24 cellular contexts compared by ENCODE assay signal in the genomic region with DNA sequence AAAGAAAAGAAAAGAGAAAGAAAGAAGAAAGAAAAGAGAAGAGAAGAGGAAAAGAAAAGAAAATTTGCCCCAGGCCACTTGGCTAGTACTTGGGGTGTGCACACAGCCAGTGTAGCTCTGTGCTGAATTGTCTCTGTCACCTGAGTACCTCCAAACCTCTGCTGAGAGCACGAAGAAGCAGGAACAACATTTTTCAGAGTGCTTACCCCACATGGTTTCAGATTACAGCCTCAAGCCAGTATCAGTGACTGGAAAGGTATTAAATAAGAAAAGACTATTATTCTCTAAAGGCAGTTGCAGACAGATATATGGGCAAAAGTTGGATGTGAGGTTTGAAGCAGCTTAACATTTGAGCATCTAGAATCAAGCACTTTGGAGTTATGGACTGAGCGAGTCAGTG.
DNase-seq lines count a peak whose midpoint lies in the region; ATAC-seq, FAIRE-seq and TF ChIP-seq lines count a peak whose summit lies in the region.
"Had no signal": no experiment of that assay in that cellular context is flagged by ENCODE, and none has a peak within 500 bp of the region (broad histone marks: within the 10 kb centered on the region; RNA-seq: fewer than 3 reads in every experiment).

No MANE protein-coding gene starts in this region.

- FAIRE-seq in astrocyte (lab: Jason Lieb, UNC) (no peak), small intestine (lab: Jason Lieb, UNC) (no peak)
- FAIRE-seq: colon had no signal

- DNase-seq in NCI-H2107 treated with DMSO at 0.1 percent for 48 hours (lab: John Stamatoyannopoulos, UW; ENCODE audit: unreplicated experiment), result peak; percentile 61
- DNase-seq in NCI-H2107 (lab: John Stamatoyannopoulos, UW), result no peak
- no peak for DNase-seq in astrocyte (ENCODE audit: low read depth)
- DNase-seq in iris pigment epithelial cell (ENCODE audit: low read depth), result peak; percentile 52
- no peak for DNase-seq in small intestine
- DNase-seq in CD8-positive, alpha-beta T cell, result no peak
- no peak for DNase-seq in COR-L47 (lab: John Stamatoyannopoulos, UW)
- DNase-seq: activated CD4-positive, alpha-beta T cell treated with anti-CD3 and anti-CD28 coated beads, Interleukin-2, amount 10 ng/mL, durations not matched to agents 7 days and 5 days; CD8-positive, alpha-beta memory T cell; DMS53; effector memory CD8-positive, alpha-beta T cell; H9; naive thymus-derived CD8-positive, alpha-beta T cell; NCI-H1694 treated with DMSO at 0.1 percent for 48 hours; NCI-H446 treated with DMSO at 0.1 percent for 48 hours; NK-92 treated with Interleukin-12 subunit alpha and Interleukin-12 subunit beta, amount 100 ng/mL, for 24 hours; Peyer's patch had no signal

- no peak for ATAC-seq in HG02623 (IDR thresholded peaks at IDR 0.05; ENCODE audit: unreplicated experiment)
- ATAC-seq in CD8-positive, alpha-beta T cell, result no peak
- ATAC-seq: effector memory CD8-positive, alpha-beta T cell; left lobe of liver; naive thymus-derived CD8-positive, alpha-beta T cell had no signal

- TF ChIP-seq CTCF in astrocyte (IDR thresholded peaks at IDR 0.05; ENCODE audit: insufficient read depth, low read depth, low read length), result no peak
- no peak for TF ChIP-seq CTCF in CD8-positive, alpha-beta T cell (IDR thresholded peaks at IDR 0.05)

- intact Hi-C loops in CD8-positive, alpha-beta T cell (cut with DNase I, micrococcal nuclease), result no loop called here

- peaks cover 36% of the 10 kb centered on the region for H3K4me1 Mint-ChIP-seq in astrocyte (ENCODE audit: low read depth, unreplicated experiment)
- no peaks in the 10 kb centered on the region for H3K4me1 Mint-ChIP-seq in CD8-positive, alpha-beta T cell (ENCODE audit: low read depth)
- H3K4me1 Mint-ChIP-seq: activated CD4-positive, alpha-beta T cell treated with anti-CD3 and anti-CD28 coated beads, Interleukin-2, amount 10 ng/mL, durations not matched to agents 7 days and 5 days; CD8-positive, alpha-beta memory T cell; naive thymus-derived CD8-positive, alpha-beta T cell had no signal

- H3K27me3 ChIP-seq in astrocyte (ENCODE audit: insufficient read depth, low read length) (peaks cover 5% of the 10 kb centered on the region), small intestine (ENCODE audit: control insufficient read depth in 2 of 2, insufficient read depth in 2 of 2, low read length in 2 of 2) (no peaks in the 10 kb centered on the region)
- no peaks in the 10 kb centered on the region for H3K27me3 ChIP-seq in CD8-positive, alpha-beta T cell (ENCODE audit: insufficient read depth, low read length)
- H3K27me3 ChIP-seq: Peyer's patch had no signal

- H3K4me3 ChIP-seq in astrocyte (ENCODE audit: insufficient read depth, low read depth, low read length), result no peak overlapping the region
- no peak overlapping the region for H3K4me3 ChIP-seq in small intestine (ENCODE audit: low read depth in 1 of 2, low read length in 2 of 2)
- no peak overlapping the region for H3K4me3 ChIP-seq in CD8-positive, alpha-beta T cell (ENCODE audit: low read depth, low read length)
- H3K4me3 ChIP-seq: Peyer's patch, thoracic aorta had no signal

- no peaks in the 10 kb centered on the region for H3K36me3 Mint-ChIP-seq in astrocyte (ENCODE audit: low read depth, unreplicated experiment)
- H3K36me3 Mint-ChIP-seq in CD8-positive, alpha-beta T cell, result no peaks in the 10 kb centered on the region
- H3K36me3 Mint-ChIP-seq: mesothelial cell of epicardium had no signal

- H4K20me1 ChIP-seq in astrocyte (ENCODE audit: insufficient read depth, low read length), result no peaks in the 10 kb centered on the region

- no peak overlapping the region for H3K9ac ChIP-seq in astrocyte (ENCODE audit: low read length)

- H3K27me3 Mint-ChIP-seq in astrocyte (ENCODE audit: low read depth, unreplicated experiment), result no peaks in the 10 kb centered on the region
- H3K27me3 Mint-ChIP-seq in CD8-positive, alpha-beta T cell (ENCODE audit: low read depth), result no peaks in the 10 kb centered on the region
- H3K27me3 Mint-ChIP-seq: activated CD4-positive, alpha-beta T cell treated with anti-CD3 and anti-CD28 coated beads, Interleukin-2, amount 10 ng/mL, durations not matched to agents 7 days and 5 days; CD8-positive, alpha-beta memory T cell; effector memory CD8-positive, alpha-beta T cell; naive thymus-derived CD8-positive, alpha-beta T cell had no signal

- POLR2A ChIA-PET in CD8-positive, alpha-beta T cell (lab: Charles Lee), result interaction anchor here (0.9 kb wide), 1 partner anchor 55 kb away, joined by 3 read pairs; no protein-coding TSS in a partner anchor

- H3K4me1 ChIP-seq in astrocyte (ENCODE audit: insufficient read depth, low read length) (peaks cover 15% of the 10 kb centered on the region), small intestine (ENCODE audit: control insufficient read depth in 2 of 2, insufficient read depth in 1 of 2, low read depth in 1 of 2, low read length in 1 of 2) (no peaks in the 10 kb centered on the region)
- H3K4me1 ChIP-seq in CD8-positive, alpha-beta T cell (ENCODE audit: insufficient read depth, low read length), result no peaks in the 10 kb centered on the region
- H3K4me1 ChIP-seq: Peyer's patch had no signal

- no peaks in the 10 kb centered on the region for H3K9me3 Mint-ChIP-seq in astrocyte (ENCODE audit: unreplicated experiment)
- peaks cover 4% of the 10 kb centered on the region for H3K9me3 Mint-ChIP-seq in CD8-positive, alpha-beta T cell
- H3K9me3 Mint-ChIP-seq: effector memory CD8-positive, alpha-beta T cell had no signal

- peak overlapping the region; percentile 82 for H3K27ac Mint-ChIP-seq in astrocyte (ENCODE audit: unreplicated experiment)
- no peak overlapping the region for H3K27ac Mint-ChIP-seq in CD8-positive, alpha-beta T cell
- H3K27ac Mint-ChIP-seq: activated CD4-positive, alpha-beta T cell treated with anti-CD3 and anti-CD28 coated beads, Interleukin-2, amount 10 ng/mL, durations not matched to agents 7 days and 5 days; effector memory CD8-positive, alpha-beta T cell; mesothelial cell of epicardium; naive thymus-derived CD8-positive, alpha-beta T cell; T-helper 1 cell treated with Interleukin-12 subunit alpha and Interleukin-12 subunit beta and Interleukin-4 antibody, amounts not matched to agents 30 μg/mL and 1 μg/mL, for 36 hours had no signal

- CTCF ChIA-PET in CD8-positive, alpha-beta T cell (lab: Charles Lee), result no interaction called here

- peak overlapping the region; percentile 54 for H3K4me3 Mint-ChIP-seq in astrocyte (ENCODE audit: unreplicated experiment)
- no peak overlapping the region for H3K4me3 Mint-ChIP-seq in CD8-positive, alpha-beta T cell
- H3K4me3 Mint-ChIP-seq: activated CD4-positive, alpha-beta T cell treated with anti-CD3 and anti-CD28 coated beads, Interleukin-2, amount 10 ng/mL, durations not matched to agents 7 days and 5 days; CD8-positive, alpha-beta memory T cell; effector memory CD8-positive, alpha-beta T cell; H9; mesothelial cell of epicardium; naive thymus-derived CD8-positive, alpha-beta T cell; T-helper 1 cell treated with Interleukin-12 subunit alpha and Interleukin-12 subunit beta and Interleukin-4 antibody, amounts not matched to agents 30 μg/mL and 1 μg/mL, for 36 hours had no signal

- no peaks in the 10 kb centered on the region for H3K9me3 ChIP-seq in astrocyte (ENCODE audit: insufficient read depth, low read depth, low read length)
- no peaks in the 10 kb centered on the region for H3K9me3 ChIP-seq in small intestine (ENCODE audit: control insufficient read depth, low read depth)
- H3K9me3 ChIP-seq in CD8-positive, alpha-beta T cell (ENCODE audit: low read length), result no peaks in the 10 kb centered on the region
- H3K9me3 ChIP-seq: Peyer's patch, thoracic aorta had no signal

- no peaks in the 10 kb centered on the region for H3K79me2 ChIP-seq in astrocyte (ENCODE audit: insufficient read depth, low read length)

- H3K27ac ChIP-seq in astrocyte (ENCODE audit: low read depth, low read length) (no peak overlapping the region), small intestine (ENCODE audit: low read depth in 1 of 2, low read length in 1 of 2) (no peak overlapping the region)
- no peak overlapping the region for H3K27ac ChIP-seq in CD8-positive, alpha-beta T cell (ENCODE audit: low read depth, low read length)
- H3K27ac ChIP-seq: 22Rv1, Peyer's patch, thoracic aorta had no signal

- 84 to 94% (median 91%) methylated on average over 2 of the region's 2 CpGs for WGBS in small intestine, 3 donors

- H2AFZ ChIP-seq in astrocyte (ENCODE audit: low read depth, low read length), result no peak overlapping the region

- H3K4me2 ChIP-seq in astrocyte (ENCODE audit: low read length), result no peak overlapping the region

- H3K36me3 ChIP-seq in astrocyte (ENCODE audit: insufficient read depth, low read length) (no peaks in the 10 kb centered on the region), small intestine (ENCODE audit: control insufficient read depth in 2 of 2, insufficient read depth in 2 of 2, low read length in 2 of 2) (no peaks in the 10 kb centered on the region)
- H3K36me3 ChIP-seq in CD8-positive, alpha-beta T cell (ENCODE audit: insufficient read depth, low read length), result no peaks in the 10 kb centered on the region
- H3K36me3 ChIP-seq: Peyer's patch, thoracic aorta had no signal

Comparison
In these comparisons a context has a peak if more than half of its experiments do, and no peak if none do; other contexts are left out.
1. DNase-seq: peak in NCI-H2107 treated with DMSO at 0.1 percent for 48 hours (single experiment) and iris pigment epithelial cell (single experiment); none in NCI-H2107 (single experiment), astrocyte (single experiment), small intestine (single experiment), CD8-positive, alpha-beta T cell (0 of 7) and COR-L47 (single experiment).